In the genomic region with DNA sequence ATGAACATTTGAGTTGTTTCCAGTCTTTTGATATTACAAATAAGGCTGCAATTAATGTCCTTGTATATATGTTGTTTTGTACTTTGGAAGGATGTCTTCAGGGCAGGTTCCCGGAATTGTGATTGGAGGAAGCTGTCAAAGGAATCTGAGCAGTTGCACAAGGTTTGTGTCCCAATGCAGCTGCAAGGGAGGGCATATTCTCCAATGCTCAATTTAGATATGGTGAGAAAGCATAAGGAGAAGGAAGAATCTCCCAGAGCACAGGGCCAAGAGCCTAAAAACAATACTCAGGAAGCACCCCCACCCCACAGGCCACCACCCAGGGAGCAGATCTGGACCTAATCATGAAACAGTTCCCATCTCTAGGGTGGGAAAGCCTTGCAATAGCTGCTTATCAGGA, we compare ENCODE assay signal across 30 cellular contexts. TPM values are rescaled to one million over a fixed set of nuclear protein-coding genes. Genes with fewer than 3 reads are reported as not detected.
"Had no signal": no experiment of that assay in that cellular context is flagged by ENCODE, and none has a peak within 500 bp of the region (broad histone marks: within the 10 kb centered on the region; RNA-seq: fewer than 3 reads in every experiment).

No MANE protein-coding gene starts in this region.

- H3K4me1 ChIP-seq: breast epithelium, colonic mucosa, esophagus squamous epithelium, foreskin keratinocyte, stomach, thyroid gland, upper lobe of left lung had no signal

- H3K4me2 ChIP-seq: smooth muscle cell had no signal

- H3K27me3 ChIP-seq: breast epithelium, colonic mucosa, esophagus squamous epithelium, foreskin keratinocyte, heart left ventricle, neutrophil, ovary, sigmoid colon, stomach, thyroid gland, upper lobe of left lung had no signal

- H3K9me3 ChIP-seq: colonic mucosa, esophagus squamous epithelium, neutrophil, ovary, sigmoid colon, thyroid gland had no signal

- H3K4me3 ChIP-seq: breast epithelium, colonic mucosa, esophagus squamous epithelium, heart left ventricle, ovary, sigmoid colon, smooth muscle cell, stomach, thyroid gland, upper lobe of left lung had no signal

- ATAC-seq: activated T-helper 17 cell treated with anti-CD3 and anti-CD28 coated beads, Interleukin-2, amount 50 U/mL, for 72 hours; foreskin keratinocyte; heart left ventricle; stimulated activated naive B cell treated with anti-CD40 and anti-IgM and Interleukin-4, amounts not matched to agents 10 μg/mL and 1 μg/mL and 100 μg/mL, for 72 hours had no signal

- FAIRE-seq: endometrium had no signal

- H3K36me3 ChIP-seq: breast epithelium, colonic mucosa, heart left ventricle, neutrophil, ovary, sigmoid colon, thyroid gland, upper lobe of left lung had no signal

- DNase-seq: activated CD4-positive, alpha-beta memory T cell treated with anti-CD3 and anti-CD28 coated beads, Interleukin-2, amount 10 ng/mL, durations not matched to agents 7 days and 5 days; activated CD4-positive, alpha-beta T cell treated with anti-CD3 and anti-CD28 coated beads, Interleukin-2, amount 10 ng/mL, durations not matched to agents 7 days and 5 days; activated CD4-positive, CD25-positive, alpha-beta regulatory T cell treated with anti-CD3 and anti-CD28 coated beads, Interleukin-2, amount 50 U/mL, for 72 hours; activated CD8-positive, alpha-beta memory T cell treated with anti-CD3 and anti-CD28 coated beads, Interleukin-2, amount 50 U/mL, for 48 hours; activated gamma-delta T cell treated with Interleukin-2 at 50 U/mL for 16 hours; activated naive CD4-positive, alpha-beta T cell treated with anti-CD3 and anti-CD28 coated beads, Interleukin-2, amount 50 U/mL, for 16 hours; activated T-cell treated with anti-CD3 and anti-CD28 coated beads, Interleukin-2, amount 50 U/mL, for 24 hours; colonic mucosa; effector CD8-positive, alpha-beta T cell; esophagus squamous epithelium; foreskin keratinocyte; heart left ventricle; hypothalamus; naive B cell; nephron progenitor cell; ovary; retina; sigmoid colon; stimulated activated CD4-positive, alpha-beta T cell treated with anti-CD3 and anti-CD28 coated beads, Interleukin-2, amount 100 ng/mL, for 24 hours; stimulated activated naive B cell treated with anti-CD40 and anti-IgM and Interleukin-4, amounts not matched to agents 10 μg/mL and 1 μg/mL and 100 μg/mL, for 72 hours; stomach; T-helper 2 cell; thyroid gland; upper lobe of left lung had no signal

- H3K27ac ChIP-seq: breast epithelium, colonic mucosa, epithelial cell of prostate, esophagus squamous epithelium, foreskin keratinocyte, heart left ventricle, neutrophil, ovary, sigmoid colon, stomach, thyroid gland, upper lobe of left lung had no signal

RNA-seq across cellular contexts. Expression of a gene that starts 49.6 kb away (rescaled TPM):
- total RNA-seq: activated CD4-positive, alpha-beta T cell treated with anti-CD3 and anti-CD28 coated beads, Interleukin-2, amount 10 ng/mL, durations not matched to agents 7 days and 5 days had no signal
- polyA plus RNA-seq: foreskin keratinocyte had no signal
